ENCODE assay signal across 15 cellular contexts in genomic region chr2:48253301-48253700, GRCh38.
DNase-seq lines count a peak whose midpoint lies in the region; ATAC-seq and TF ChIP-seq lines count a peak whose summit lies in the region.
"Had no signal": no experiment of that assay in that cellular context is flagged by ENCODE, and none has a peak within 500 bp of the region (broad histone marks: within the 10 kb centered on the region; RNA-seq: fewer than 3 reads in every experiment).

No MANE protein-coding gene starts in this region.

- H3K4me2 ChIP-seq in PC-3 (ENCODE audit: low read length) = no peak overlapping the region

- no peak overlapping the region for H2AFZ ChIP-seq in PC-3 (ENCODE audit: low read length)

- no peak for ATAC-seq in PC-3

- DNase-seq in AML-193 (lab: John Stamatoyannopoulos, UW) (peak; percentile 13 to 14), CMK (ENCODE audit: low read depth) (peak; percentile 9), MV-4-11 (lab: John Stamatoyannopoulos, UW) (peak; percentile 71), germinal center (ENCODE audit: low spot score) (peak; percentile 4), SHP77 (lab: John Stamatoyannopoulos, UW) (no peak), PC-3 (no peak)
- no peak for DNase-seq in activated effector memory CD4-positive, alpha-beta T cell treated with Interleukin-2 at 50 U/mL for 16 hours
- DNase-seq: DMS 273 treated with DMSO at 0.1 percent for 48 hours, KG1, NCI-H1417 treated with DMSO at 0.1 percent for 48 hours, NCI-H2029 treated with DMSO at 0.1 percent for 48 hours, NCI-H226, NCI-H526, Peyer's patch, Right ventricle myocardium superior had no signal

- H3K9me2 ChIP-seq in PC-3 (replicated peaks; ENCODE audit: low read length) = no peaks in the 10 kb centered on the region

- no peaks in the 10 kb centered on the region for H3F3A ChIP-seq in PC-3 (ENCODE audit: low read length, unreplicated experiment)

- no peak for TF ChIP-seq CTCF in PC-3 (conservative IDR thresholded peaks at IDR 0.05; ENCODE audit: low read depth, low read length)

- H3K36me3 ChIP-seq in PC-3 (ENCODE audit: low read depth, low read length) = no peaks in the 10 kb centered on the region
- H3K36me3 ChIP-seq: Peyer's patch had no signal

- no TSS peak for BruUV-seq in PC-3 (replicated peaks; lab: Mats Ljungman, UMichigan)

- H3K9me3 ChIP-seq in PC-3 (ENCODE audit: low read length) = no peaks in the 10 kb centered on the region
- H3K9me3 ChIP-seq: Peyer's patch had no signal

- H4K20me1 ChIP-seq in PC-3 (ENCODE audit: low read length) = no peaks in the 10 kb centered on the region

- H3K4me3 ChIP-seq in PC-3 (ENCODE audit: low read length) = no peak overlapping the region
- H3K4me3 ChIP-seq: Peyer's patch had no signal

- no peak overlapping the region for H3K9ac ChIP-seq in PC-3 (ENCODE audit: low read length)

- no peak overlapping the region for H3K27ac ChIP-seq in PC-3 (ENCODE audit: low read length)
- H3K27ac ChIP-seq: Peyer's patch had no signal

- H3K79me2 ChIP-seq in PC-3 (ENCODE audit: low read length) = no peaks in the 10 kb centered on the region

- no peaks in the 10 kb centered on the region for H3K27me3 ChIP-seq in PC-3 (ENCODE audit: low read length)
- H3K27me3 ChIP-seq: Peyer's patch had no signal

- H3K4me1 ChIP-seq in PC-3 (ENCODE audit: insufficient read depth, low read length) = peaks cover 16% of the 10 kb centered on the region

- intact Hi-C loops in PC-3 (cut with micrococcal nuclease) = no loop called here

- CTCF ChIA-PET in PC-3 (lab: Charles Lee) = no interaction called here

- POLR2A ChIA-PET in PC-3 (lab: Charles Lee; ENCODE audit: unreplicated experiment) = no interaction called here

Comparison
In these comparisons a context has a peak if more than half of its experiments do, and no peak if none do; other contexts are left out.
1. DNase-seq: peak in AML-193 (2 of 2), CMK (single experiment), MV-4-11 (single experiment) and germinal center (single experiment); none in SHP77 (0 of 2), PC-3 (single experiment) and activated effector memory CD4-positive, alpha-beta T cell treated with Interleukin-2 at 50 U/mL for 16 hours (single experiment).